ENCODE assay signal across 10 cellular contexts in the genomic region with DNA sequence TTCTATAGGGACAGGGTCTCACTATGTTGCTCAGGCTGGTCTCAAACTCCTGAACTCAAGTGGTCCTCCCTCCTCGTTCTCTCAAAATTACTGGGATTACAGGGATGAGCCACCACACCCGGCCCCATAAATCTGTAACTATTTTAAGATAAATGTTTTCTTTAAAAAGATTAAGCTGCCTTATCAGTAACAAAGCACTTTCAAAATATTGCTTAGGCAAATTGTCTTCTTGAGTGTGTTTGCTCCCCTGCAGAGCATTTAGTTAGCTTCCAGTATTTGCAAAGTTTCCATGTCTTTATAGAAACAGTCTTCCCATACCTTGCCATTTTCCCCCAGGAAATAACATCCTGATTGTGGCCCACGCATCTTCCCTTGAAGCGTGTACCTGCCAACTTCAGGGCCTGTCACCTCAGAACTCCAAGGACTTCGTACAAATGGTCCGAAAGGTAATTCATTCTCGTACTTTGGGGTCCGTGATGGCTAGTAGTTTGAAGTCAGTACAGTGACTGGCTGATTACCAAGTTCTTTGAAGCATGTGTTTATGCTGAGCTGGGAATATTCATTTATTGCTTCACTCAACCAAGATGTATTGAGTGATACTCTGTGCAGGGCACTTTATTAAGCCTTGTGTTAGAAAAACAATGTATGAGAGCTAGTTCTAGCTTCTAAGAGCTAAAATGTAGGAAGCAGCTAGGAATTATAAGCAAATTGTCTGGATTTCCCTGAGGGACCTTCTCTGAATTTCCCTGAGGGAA. TPM values are rescaled to one million over a fixed set of nuclear protein-coding genes. Genes with fewer than 3 reads are reported as not detected.
DNase-seq lines count a peak whose midpoint lies in the region; ATAC-seq and TF ChIP-seq lines count a peak whose summit lies in the region.
"Had no signal": no experiment of that assay in that cellular context is flagged by ENCODE, and none has a peak within 500 bp of the region (broad histone marks: within the 10 kb centered on the region; RNA-seq: fewer than 3 reads in every experiment).

No MANE protein-coding gene starts in this region.

- TF ChIP-seq CTCF in fibroblast of pulmonary artery (IDR thresholded peaks at IDR 0.05; ENCODE audit: low read length, missing control alignments) = no peak
- no peak for TF ChIP-seq CTCF in smooth muscle cell (IDR thresholded peaks at IDR 0.05; ENCODE audit: borderline replicate concordance, insufficient read depth, poor library complexity, severe bottlenecking)

- H3K4me2 ChIP-seq in GM23248 (ENCODE audit: unreplicated experiment) (peak overlapping the region; percentile 52), smooth muscle cell (peak overlapping the region; percentile 46)

- peaks cover 3% of the 10 kb centered on the region; the same call in 1 of the 2 replicates for H3K36me3 ChIP-seq in GM23248 (ENCODE audit: low read depth)
- H3K36me3 ChIP-seq in smooth muscle cell (ENCODE audit: low read depth) = no peaks in the 10 kb centered on the region
- peaks cover 31% of the 10 kb centered on the region for H3K36me3 ChIP-seq in effector memory CD4-positive, alpha-beta T cell (ENCODE audit: control insufficient read depth, insufficient read depth, low read length)

- H3K79me2 ChIP-seq in GM23248 (ENCODE audit: insufficient read depth) (no peaks in the 10 kb centered on the region), smooth muscle cell (ENCODE audit: low read depth) (no peaks in the 10 kb centered on the region)

- peaks cover 40 to 50% (median 49%) of the 10 kb centered on the region in 3 donors for H3K4me1 Mint-ChIP-seq in T-cell

- in situ Hi-C loops in GM23248 (cut with MboI) = no loop called here

- H3K4me3 ChIP-seq in GM23248 = no peak overlapping the region
- no peak overlapping the region for H3K4me3 ChIP-seq in fibroblast of pulmonary artery (replicated peaks; ENCODE audit: low read depth, low read length)
- H3K4me3 ChIP-seq in smooth muscle cell = no peak overlapping the region
- no peak overlapping the region for H3K4me3 ChIP-seq in effector memory CD4-positive, alpha-beta T cell (ENCODE audit: insufficient read depth, low read depth, low read length, poor library complexity, severe bottlenecking)

- H3K9me3 Mint-ChIP-seq in T-cell = no peaks in the 10 kb centered on the region

- peak overlapping the region; percentile 62 to 84 for H3K27ac Mint-ChIP-seq in T-cell

- H2AFZ ChIP-seq in GM23248 = peak overlapping the region; percentile 63
- H2AFZ ChIP-seq in smooth muscle cell (ENCODE audit: low read depth) = no peak overlapping the region

- H3K27ac ChIP-seq in GM23248 = peak overlapping the region; percentile 71
- peak overlapping the region; percentile 61 for H3K27ac ChIP-seq in smooth muscle cell (ENCODE audit: low read depth)
- no peak overlapping the region for H3K27ac ChIP-seq in effector memory CD4-positive, alpha-beta T cell (ENCODE audit: insufficient read depth, low read length, poor library complexity, severe bottlenecking)

- 87 to 91% methylated on average over 8 of the region's 8 CpGs for WGBS in GM23248 (ENCODE audit: low coverage in 1 of 2, low lambda C conversion rate in 2 of 2, missing lambda C conversion rate in 2 of 2), 2 experiments
- WGBS in smooth muscle cell (ENCODE audit: low lambda C conversion rate) = 72% methylated on average over 8 of the region's 8 CpGs

- H3K27me3 ChIP-seq in GM23248 (replicated peaks; ENCODE audit: insufficient read depth) (no peaks in the 10 kb centered on the region), smooth muscle cell (ENCODE audit: low read depth) (no peaks in the 10 kb centered on the region)
- no peaks in the 10 kb centered on the region for H3K27me3 ChIP-seq in effector memory CD4-positive, alpha-beta T cell (replicated peaks; ENCODE audit: control insufficient read depth, insufficient read depth, low read length, poor library complexity, severe bottlenecking)

- H3F3A ChIP-seq in GM23248 (ENCODE audit: insufficient read depth) (peaks cover 44% of the 10 kb centered on the region), smooth muscle cell (ENCODE audit: low read depth) (peaks cover 16% of the 10 kb centered on the region)

- DNase-seq in GM23248 (peak; percentile 10), T-cell (no peak), fibroblast of pulmonary artery (ENCODE audit: low read depth) (peak; percentile 16), smooth muscle cell (lab: John Stamatoyannopoulos, UW; ENCODE audit: unreplicated experiment) (no peak), MV-4-11 (lab: John Stamatoyannopoulos, UW) (no peak), T1000 (lab: John Stamatoyannopoulos, UW) (no peak)
- no peak for DNase-seq in effector memory CD4-positive, alpha-beta T cell
- DNase-seq: head of caudate nucleus, NCI-H774 had no signal

- H3K27me3 Mint-ChIP-seq in T-cell = no peaks in the 10 kb centered on the region

- H3K4me1 ChIP-seq in GM23248 (ENCODE audit: insufficient read depth) (peaks cover 45% of the 10 kb centered on the region), smooth muscle cell (ENCODE audit: low read depth) (peaks cover 17% of the 10 kb centered on the region)
- H3K4me1 ChIP-seq in effector memory CD4-positive, alpha-beta T cell (ENCODE audit: control insufficient read depth, insufficient read depth, low read length, poor library complexity, severe bottlenecking) = no peaks in the 10 kb centered on the region

- no peaks in the 10 kb centered on the region for H3K9me3 ChIP-seq in GM23248 (ENCODE audit: low read depth)
- no peaks in the 10 kb centered on the region for H3K9me3 ChIP-seq in smooth muscle cell (replicated peaks; ENCODE audit: low read depth)
- no peaks in the 10 kb centered on the region for H3K9me3 ChIP-seq in effector memory CD4-positive, alpha-beta T cell (ENCODE audit: control insufficient read depth, low read length)

- POLR2A ChIA-PET in T-cell (lab: Charles Lee) = interaction anchor here (0.6 to 0.7 kb wide), 5 partner anchors 13 to 446 kb away, joined by 3 to 4 read pairs (median 3); no protein-coding TSS in a partner anchor

- CTCF ChIA-PET in T-cell (lab: Charles Lee) = interaction anchor here (0.6 to 1.7 kb wide), 10 partner anchors 11 to 1367 kb away, joined by 3 to 12 read pairs (median 3); no protein-coding TSS in a partner anchor

- H4K20me1 ChIP-seq in GM23248 (ENCODE audit: insufficient read depth) (no peaks in the 10 kb centered on the region), smooth muscle cell (ENCODE audit: low read depth) (no peaks in the 10 kb centered on the region)

- peaks cover 51% of the 10 kb centered on the region for H3K36me3 Mint-ChIP-seq in T-cell

- H3K9me2 ChIP-seq in GM23248 (ENCODE audit: insufficient read depth) = no peaks in the 10 kb centered on the region

- peak overlapping the region; percentile 44 for H3K9ac ChIP-seq in GM23248
- peak overlapping the region; percentile 14 for H3K9ac ChIP-seq in smooth muscle cell (ENCODE audit: low read depth)

- peak overlapping the region in 1 of 3 donors; percentile 13 for H3K4me3 Mint-ChIP-seq in T-cell

- ATAC-seq in T-cell (replicated peaks in 1 of 4) = no peak

RNA-seq across cellular contexts. Expression of a gene that starts 30.4 kb away (rescaled TPM):
- total RNA-seq in GM23248 (2014; rRNA removed; shearing (Covaris generic)) = not detected in 2 replicates
- polyA plus RNA-seq in GM23248 (2016; fragmentation: Nextera tagmentation; extraction: Ambion mirVana) = not detected in 2 replicates
- 10 to 100 TPM in 2 of 5 donors, 1 to 10 TPM in 3; 3.1 to 12.1 (median 8.8) TPM for total RNA-seq in T-cell
- total RNA-seq in smooth muscle cell = 1.1 TPM in 1 of 2 replicates, not detected in the other
- polyA plus RNA-seq in smooth muscle cell = not detected in 2 replicates
- total RNA-seq: M059J had no signal

Comparison
In these comparisons a context has a peak if more than half of its experiments do, and no peak if none do; other contexts are left out.
1. DNase-seq: peak in GM23248 (single experiment) and fibroblast of pulmonary artery (single experiment); none in T-cell (0 of 34), smooth muscle cell (single experiment), effector memory CD4-positive, alpha-beta T cell (0 of 3), MV-4-11 (single experiment) and T1000 (single experiment).